9 cellular contexts compared by ENCODE assay signal in genomic region chr5:108726446-108727091, GRCh38. TPM values are rescaled to one million over a fixed set of nuclear protein-coding genes. Genes with fewer than 3 reads are reported as not detected.
DNase-seq lines count a peak whose midpoint lies in the region; ATAC-seq and TF ChIP-seq lines count a peak whose summit lies in the region.
"Had no signal": no experiment of that assay in that cellular context is flagged by ENCODE, and none has a peak within 500 bp of the region (broad histone marks: within the 10 kb centered on the region; RNA-seq: fewer than 3 reads in every experiment).

No MANE protein-coding gene starts in this region.

- intact Hi-C loops in posterior cingulate gyrus (cut with DNase I): no loop called here
- intact Hi-C loops in sciatic nerve (cut with DNase I): no loop called here

- 0 out of 2 replicates have a peak, but pooled peaks cover 3% of the 10 kb centered on the region for H4K20me1 ChIP-seq in OCI-LY3 (ENCODE audit: insufficient read depth, low read length)

- peaks cover 25% of the 10 kb centered on the region for H3K27me3 ChIP-seq in OCI-LY3 (ENCODE audit: low read depth, low read length)
- H3K27me3 ChIP-seq in endodermal cell (ENCODE audit: control insufficient read depth, insufficient read depth, low read length, poor library complexity, severe bottlenecking): no peaks in the 10 kb centered on the region

- H3K27ac ChIP-seq in OCI-LY3 (ENCODE audit: low read length) (no peak overlapping the region), endodermal cell (ENCODE audit: low read depth, low read length) (no peak overlapping the region)

- peak overlapping the region; percentile 86 for H3K4me3 Mint-ChIP-seq in endodermal cell

- no peak for TF ChIP-seq CTCF in OCI-LY3 (IDR thresholded peaks at IDR 0.05; ENCODE audit: low read depth, low read length)
- no peak for TF ChIP-seq CTCF in endodermal cell (conservative IDR thresholded peaks at IDR 0.05)

- H2AFZ ChIP-seq in OCI-LY3 (ENCODE audit: low read depth, low read length): no peak overlapping the region

- H3K4me1 ChIP-seq in OCI-LY3 (ENCODE audit: low read length) (peaks cover 43% of the 10 kb centered on the region), endodermal cell (ENCODE audit: control insufficient read depth, insufficient read depth, low read length) (peaks cover 5% of the 10 kb centered on the region)

- H3K27me3 Mint-ChIP-seq in endodermal cell (ENCODE audit: insufficient read depth): peaks cover 2% of the 10 kb centered on the region

- H3K4me1 Mint-ChIP-seq in endodermal cell: peaks cover 22% of the 10 kb centered on the region

- H3K4me3 ChIP-seq in OCI-LY3 (ENCODE audit: low read length) (peak overlapping the region; percentile 78; the same call in 1 of the 2 replicates), endodermal cell (ENCODE audit: low read length) (peak overlapping the region; percentile 83)

- H3K9me3 ChIP-seq in OCI-LY3 (ENCODE audit: insufficient read depth, low read length) (no peaks in the 10 kb centered on the region), endodermal cell (ENCODE audit: control insufficient read depth, low read length) (no peaks in the 10 kb centered on the region)

- no peak overlapping the region for H3K27ac Mint-ChIP-seq in endodermal cell

- H3K36me3 ChIP-seq in OCI-LY3 (replicated peaks; ENCODE audit: low read depth, low read length) (no peaks in the 10 kb centered on the region), endodermal cell (ENCODE audit: control insufficient read depth, insufficient read depth, low read length) (no peaks in the 10 kb centered on the region)

- peak overlapping the region; percentile 80 for H3K4me2 ChIP-seq in OCI-LY3 (ENCODE audit: low read length)

- no peak overlapping the region for H3K9ac ChIP-seq in OCI-LY3 (ENCODE audit: low read length)
- no peak overlapping the region for H3K9ac ChIP-seq in endodermal cell (ENCODE audit: extremely low read depth, low read length, poor library complexity, severe bottlenecking)

- DNase-seq in Daoy (ENCODE audit: low read depth): peak; percentile 33
- no peak for DNase-seq in endodermal cell
- DNase-seq in posterior cingulate gyrus: peak in 6 of 10 donors; percentile 17 to 79 (median 34)
- DNase-seq in SKM-1 (lab: John Stamatoyannopoulos, UW; ENCODE audit: unreplicated experiment): no peak
- no peak for DNase-seq in AG20443 (ENCODE audit: low spot score)
- DNase-seq in sciatic nerve (ENCODE audit: low spot score): no peak
- no peak for DNase-seq in activated CD4-positive, alpha-beta T cell treated with anti-CD3 and anti-CD28 coated beads, Interleukin-2, amount 50 U/mL, for 4 hours
- DNase-seq: activated naive CD4-positive, alpha-beta T cell treated with Interleukin-2 at 50 U/mL for 16 hours had no signal

- 92 to 96% methylated on average over 4 of the region's 4 CpGs for WGBS in endodermal cell (ENCODE audit: insufficient coverage in 1 of 2, insufficient read length in 1 of 2), 2 experiments

- no peaks in the 10 kb centered on the region for H3K36me3 Mint-ChIP-seq in endodermal cell (ENCODE audit: low read depth)

- H3K9me3 Mint-ChIP-seq in endodermal cell: no peaks in the 10 kb centered on the region

- no peaks in the 10 kb centered on the region for H3K79me2 ChIP-seq in OCI-LY3 (ENCODE audit: low read length)

- no peak for ATAC-seq in sciatic nerve

RNA-seq across cellular contexts. Expression of gene FER, which starts 21.1 kb away (rescaled TPM):
- total RNA-seq in Daoy (2014; rRNA removed; shearing (Covaris generic)): 21.0 and 37.1 TPM in 2 replicates
- 10 to 100 TPM; 24.5 to 26.8 TPM for total RNA-seq in endodermal cell
- polyA plus RNA-seq in endodermal cell (2013, experiment 1 of 2): 10.2 TPM
- 10.9 TPM for polyA plus RNA-seq in endodermal cell (2013, experiment 2 of 2)
- 99.2 TPM for total RNA-seq in sciatic nerve

Comparison
In these comparisons a context has a peak if more than half of its experiments do, and no peak if none do; other contexts are left out.
1. DNase-seq: peak in Daoy (single experiment) and posterior cingulate gyrus (6 of 10); none in endodermal cell (single experiment), SKM-1 (single experiment), AG20443 (single experiment), sciatic nerve (single experiment) and activated CD4-positive, alpha-beta T cell treated with anti-CD3 and anti-CD28 coated beads, Interleukin-2, amount 50 U/mL, for 4 hours (0 of 2).